ENCODE assay signal across 2 cellular contexts in genomic region chr2:60385648-60386047, GRCh38.
TF ChIP-seq lines count a peak whose summit lies in the region.

No MANE protein-coding gene starts in this region.

TF ChIP-seq in H1, 55 proteins besides CTCF, POLR2A, EP300 and RAD21:
- TF ChIP-seq RFX5 (IDR thresholded peaks at IDR 0.05; ENCODE audit: borderline replicate concordance, low read depth, low read length) (no peak), RNF2 (IDR thresholded peaks at IDR 0.05; ENCODE audit: borderline replicate concordance, low read depth, low read length, missing control alignments, poor library complexity, severe bottlenecking) (no peak), RBBP5 (IDR thresholded peaks at IDR 0.05; ENCODE audit: borderline replicate concordance, low read depth, low read length) (no peak), ZNF274 (IDR thresholded peaks at IDR 0.05; ENCODE audit: borderline replicate concordance, extremely low read depth, low read length) (no peak), SAP30 (IDR thresholded peaks at IDR 0.05; ENCODE audit: insufficient read depth, insufficient replicate concordance, low read length) (no peak), HDAC6 (IDR thresholded peaks at IDR 0.05; ENCODE audit: low read depth, low read length) (no peak), SIRT6 (IDR thresholded peaks at IDR 0.05; ENCODE audit: low read length) (no peak), ASH2L (IDR thresholded peaks at IDR 0.05; ENCODE audit: low read length) (no peak), POU5F1 (IDR thresholded peaks at IDR 0.05; ENCODE audit: low read depth, low read length) (no peak), POLR2AphosphoS5 (IDR thresholded peaks at IDR 0.05; ENCODE audit: low read depth, low read length) (no peak), CEBPB (IDR thresholded peaks at IDR 0.05; ENCODE audit: low read depth, low read length) (no peak), CREB1 (IDR thresholded peaks at IDR 0.05) (no peak), RXRA (IDR thresholded peaks at IDR 0.05; ENCODE audit: insufficient read depth, low read depth, low read length) (no peak)

TF ChIP-seq in HepG2, 621 proteins besides CTCF, POLR2A, EP300 and RAD21:
- TF ChIP-seq ZNF180 (CRISPR knock-in tag; IDR thresholded peaks at IDR 0.05; ENCODE audit: borderline replicate concordance, low read depth) = no peak
- TF ChIP-seq DZIP1 (CRISPR knock-in tag; IDR thresholded peaks at IDR 0.05) = no peak
- no peak for TF ChIP-seq ZFP36L2 (CRISPR knock-in tag; IDR thresholded peaks at IDR 0.05)
- TF ChIP-seq MAF1 (CRISPR knock-in tag; IDR thresholded peaks at IDR 0.05; ENCODE audit: borderline replicate concordance) = no peak
- TF ChIP-seq ZNF33B (CRISPR knock-in tag; IDR thresholded peaks at IDR 0.05) = no peak
- no peak for TF ChIP-seq KLF9 (CRISPR knock-in tag; IDR thresholded peaks at IDR 0.05; ENCODE audit: low read depth)
- TF ChIP-seq ZNF510 (CRISPR knock-in tag; IDR thresholded peaks at IDR 0.05; ENCODE audit: low read depth) = no peak
- TF ChIP-seq ZBTB4 (CRISPR knock-in tag; IDR thresholded peaks at IDR 0.05; ENCODE audit: borderline replicate concordance) = no peak
- TF ChIP-seq SNAPC2 (CRISPR knock-in tag; IDR thresholded peaks at IDR 0.05) = no peak
- no peak for TF ChIP-seq RBM22 (optimal IDR thresholded peaks at IDR 0.05; ENCODE audit: low read length)
- no peak for TF ChIP-seq ZNF800 (CRISPR knock-in tag; IDR thresholded peaks at IDR 0.05)
- TF ChIP-seq FOSL2 (CRISPR knock-in tag; IDR thresholded peaks at IDR 0.05) = no peak
- no peak for TF ChIP-seq ZNF703 (CRISPR knock-in tag; IDR thresholded peaks at IDR 0.05; ENCODE audit: borderline replicate concordance)
- TF ChIP-seq ZNF282 (IDR thresholded peaks at IDR 0.05; ENCODE audit: partially characterized antibody) = no peak
- TF ChIP-seq REXO4 (CRISPR knock-in tag; IDR thresholded peaks at IDR 0.05; ENCODE audit: borderline replicate concordance) = no peak
- TF ChIP-seq MBNL3 (CRISPR knock-in tag; conservative IDR thresholded peaks at IDR 0.05) = no peak
TF ChIP-seq in HepG2: peak in this region for 0.
